Comparison of ENCODE assay signal across 1 cellular context in genomic region chr6:7165002-7165735, GRCh38.
TF ChIP-seq lines count a peak whose summit lies in the region.

No MANE protein-coding gene starts in this region.

TF ChIP-seq in K562, 482 proteins besides CTCF, POLR2A, EP300 and RAD21 (continued from another document and continues in another):
- no peak; the same call in 1 of the 2 replicates for TF ChIP-seq ATF6 (CRISPR knock-in tag; IDR thresholded peaks at IDR 0.05)
- TF ChIP-seq NR2C1 (IDR thresholded peaks at IDR 0.05), result peak; percentile 44; the same call in 1 of the 2 replicates
- peak; percentile 58 for TF ChIP-seq NR2C1 (tag; IDR thresholded peaks at IDR 0.05)
- peak in 1 of 2 experiments; percentile 62; a peak in 1 of 4 replicates for TF ChIP-seq UBTF (IDR thresholded peaks at IDR 0.05; ENCODE audit: borderline replicate concordance in 1 of 2, low read depth in 2 of 2, low read length in 2 of 2)
- peak; percentile 91 for TF ChIP-seq CUX1 (CRISPR knock-in tag; IDR thresholded peaks at IDR 0.05)
- TF ChIP-seq HBP1 (CRISPR knock-in tag; IDR thresholded peaks at IDR 0.05), result peak; percentile 23
- peak; percentile 72 for TF ChIP-seq MTA1 (IDR thresholded peaks at IDR 0.05; ENCODE audit: borderline replicate concordance)
- no peak for TF ChIP-seq ZNF444 (CRISPR knock-in tag; IDR thresholded peaks at IDR 0.05)
- no peak for TF ChIP-seq XRCC4 (IDR thresholded peaks at IDR 0.05; ENCODE audit: extremely low read depth, insufficient read depth, insufficient read length)
- TF ChIP-seq JUND (IDR thresholded peaks at IDR 0.05; ENCODE audit: borderline replicate concordance, low read depth, low read length), result peak; percentile 80
- peak; percentile 83; the same call in 2 of the 3 replicates for TF ChIP-seq JUND (tag; IDR thresholded peaks at IDR 0.05; ENCODE audit: borderline replicate concordance, low read depth, low read length)
- peak; percentile 93 for TF ChIP-seq KLF6 (CRISPR knock-in tag; IDR thresholded peaks at IDR 0.05; ENCODE audit: borderline replicate concordance)
- TF ChIP-seq HIVEP1 (CRISPR knock-in tag; IDR thresholded peaks at IDR 0.05), result peak; percentile 69
- peak; percentile 70; the same call in 1 of the 2 replicates for TF ChIP-seq ARID4B (CRISPR knock-in tag; IDR thresholded peaks at IDR 0.05)
- TF ChIP-seq NFATC3 (IDR thresholded peaks at IDR 0.05), result peak; percentile 63; the same call in 1 of the 2 replicates
- peak; percentile 65 for TF ChIP-seq NCOA6 (IDR thresholded peaks at IDR 0.05)
- peak; percentile 36; the same call in 1 of the 2 replicates for TF ChIP-seq IRF9 (tag; IDR thresholded peaks at IDR 0.05)
- TF ChIP-seq TAF9B (IDR thresholded peaks at IDR 0.05; ENCODE audit: partially characterized antibody), result peak; percentile 76
- TF ChIP-seq COPS2 (conservative IDR thresholded peaks at IDR 0.05), result no peak
- peak; percentile 72 for TF ChIP-seq SUPT5H (IDR thresholded peaks at IDR 0.05)
- TF ChIP-seq FOXM1 (IDR thresholded peaks at IDR 0.05; ENCODE audit: low read depth), result peak; percentile 95
- no peak; the same call in 1 of the 2 replicates for TF ChIP-seq FOXM1 (CRISPR knock-in tag; IDR thresholded peaks at IDR 0.05; ENCODE audit: low read depth)
- no peak for TF ChIP-seq XRCC3 (IDR thresholded peaks at IDR 0.05)
- TF ChIP-seq ATF1 (CRISPR knock-in tag; IDR thresholded peaks at IDR 0.05), result no peak
- TF ChIP-seq ATF1 (tag; IDR thresholded peaks at IDR 0.05), result peak; percentile 86
- no peak for TF ChIP-seq SFPQ (IDR thresholded peaks at IDR 0.05; ENCODE audit: low read depth, low read length)
- TF ChIP-seq TFE3 (CRISPR knock-in tag; IDR thresholded peaks at IDR 0.05), result no peak; the same call in 1 of the 2 replicates
- peak; percentile 71; the same call in 1 of the 2 replicates for TF ChIP-seq ZBTB2 (IDR thresholded peaks at IDR 0.05)
- TF ChIP-seq TAF1 (IDR thresholded peaks at IDR 0.05; ENCODE audit: control insufficient read depth, extremely low read depth, insufficient read depth, low read length, severe bottlenecking), result peak; percentile 69
- TF ChIP-seq ZSCAN29 (IDR thresholded peaks at IDR 0.05), result no peak
- no peak for TF ChIP-seq STAT5B (CRISPR knock-in tag; IDR thresholded peaks at IDR 0.05)
- no peak for TF ChIP-seq ZNF280B (CRISPR knock-in tag; IDR thresholded peaks at IDR 0.05)
